Comparison of ENCODE assay signal across 20 cellular contexts in the genomic region with DNA sequence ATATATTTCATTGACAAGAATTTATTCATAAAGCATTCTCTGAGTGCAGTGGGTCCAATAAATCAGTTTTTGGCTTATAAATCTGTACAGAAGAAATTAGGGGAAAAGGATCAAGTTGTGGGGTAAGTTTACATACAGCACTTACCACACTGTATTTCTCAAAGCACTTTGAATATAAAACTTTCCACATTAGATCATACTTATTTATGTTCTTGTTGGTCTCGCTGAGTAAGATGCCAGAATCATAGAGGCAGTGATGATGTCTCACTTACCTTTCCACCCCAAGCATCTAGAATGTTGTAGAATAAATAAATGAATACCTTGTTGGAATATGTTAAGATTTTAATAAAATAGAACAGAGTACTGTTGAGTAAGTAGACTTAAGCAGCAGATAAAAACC.
"Had no signal": no experiment of that assay in that cellular context is flagged by ENCODE, and none has a peak within 500 bp of the region (broad histone marks: within the 10 kb centered on the region; RNA-seq: fewer than 3 reads in every experiment).

No MANE protein-coding gene starts in this region.

- H3K4me3 Mint-ChIP-seq: IgD-negative memory B cell had no signal

- H3K4me3 ChIP-seq: K562 had no signal

- H3K27me3 Mint-ChIP-seq: IgD-negative memory B cell had no signal

- H3K36me3 Mint-ChIP-seq: IgD-negative memory B cell had no signal

- H3K9me3 Mint-ChIP-seq: IgD-negative memory B cell had no signal

- H3K9me3 ChIP-seq: SK-N-SH had no signal

- ATAC-seq: K562 had no signal

- H3K27ac ChIP-seq: HL-60, KMS-11, RWPE1 had no signal

- DNase-seq: Kasumi-1, MM.1S, NCI-H1092 treated with DMSO at 0.1 percent for 48 hours, NCI-H1436, NCI-H187, NCI-H2029, NCI-H2081 treated with DMSO at 0.1 percent for 48 hours, NCI-H2171, NCI-H226, NCI-H446, NCI-H510A, NCI-H524 treated with DMSO at 0.1 percent for 48 hours, NCI-H69, NCI-H774, SK-N-SH had no signal

- H3K4me2 ChIP-seq: KMS-11, SK-N-SH had no signal

- H3K4me1 Mint-ChIP-seq: IgD-negative memory B cell had no signal

- H3K27ac Mint-ChIP-seq: IgD-negative memory B cell had no signal

- H3K9ac ChIP-seq: KMS-11, SK-N-SH had no signal
